ENCODE assay signal across 21 cellular contexts in genomic region chr5:107459637-107460036, GRCh38.
"Had no signal": no experiment of that assay in that cellular context is flagged by ENCODE, and none has a peak within 500 bp of the region (broad histone marks: within the 10 kb centered on the region; RNA-seq: fewer than 3 reads in every experiment).

No MANE protein-coding gene starts in this region.

- DNase-seq: activated B cell treated with CpG ODN at 0.5 μM for 24 hours; activated CD4-positive, alpha-beta T cell treated with anti-CD3 and anti-CD28 coated beads for 36 hours; activated CD4-positive, alpha-beta T cell treated with anti-CD3 and anti-CD28 coated beads, Interleukin-2, amount 50 U/mL, for 4 hours; activated naive CD4-positive, alpha-beta T cell treated with Interleukin-2 at 50 U/mL for 16 hours; activated naive CD8-positive, alpha-beta T cell treated with anti-CD3 and anti-CD28 coated beads for 36 hours; activated T-cell treated with anti-CD3 and anti-CD28 coated beads, Interleukin-2, amount 50 U/mL, for 48 hours; colonic mucosa; heart left ventricle; islet precursor cell; lower lobe of right lung; midbrain; posterior cingulate gyrus; right lobe of liver; small intestine; stimulated activated CD4-positive, alpha-beta T cell treated with anti-CD3 and anti-CD28 coated beads, Interleukin-15, amount 100 ng/mL, for 24 hours; T1000; transverse colon; uterus had no signal

- H3K9me3 Mint-ChIP-seq: activated B cell treated with CpG ODN at 0.5 μM for 24 hours; activated naive CD8-positive, alpha-beta T cell treated with anti-CD3 and anti-CD28 coated beads for 36 hours; central memory CD8-positive, alpha-beta T cell; stimulated activated memory B cell treated with anti-CD40 and anti-IgM and Interleukin-4, amounts not matched to agents 10 μg/mL and 1 μg/mL and 100 μg/mL, for 72 hours had no signal

- H3K27ac Mint-ChIP-seq: activated B cell treated with CpG ODN at 0.5 μM for 24 hours; activated CD4-positive, alpha-beta T cell treated with anti-CD3 and anti-CD28 coated beads for 36 hours; activated naive CD8-positive, alpha-beta T cell treated with anti-CD3 and anti-CD28 coated beads for 36 hours; stimulated activated memory B cell treated with anti-CD40 and anti-IgM and Interleukin-4, amounts not matched to agents 10 μg/mL and 1 μg/mL and 100 μg/mL, for 72 hours had no signal

- ATAC-seq: activated CD4-positive, alpha-beta T cell treated with anti-CD3 and anti-CD28 coated beads for 36 hours; gastroesophageal sphincter; heart left ventricle; lower lobe of right lung; right lobe of liver; stimulated activated memory B cell treated with anti-CD40 and anti-IgM and Interleukin-4, amounts not matched to agents 10 μg/mL and 1 μg/mL and 100 μg/mL, for 72 hours had no signal

- H3K4me3 ChIP-seq: colonic mucosa, gastroesophageal sphincter, heart left ventricle, lower lobe of right lung, right lobe of liver, transverse colon, uterus had no signal

- H3K4me1 Mint-ChIP-seq: activated B cell treated with CpG ODN at 0.5 μM for 24 hours; stimulated activated memory B cell treated with anti-CD40 and anti-IgM and Interleukin-4, amounts not matched to agents 10 μg/mL and 1 μg/mL and 100 μg/mL, for 72 hours had no signal

- H3K36me3 ChIP-seq: colonic mucosa, gastroesophageal sphincter, heart left ventricle, lower lobe of right lung, right lobe of liver, transverse colon, uterus had no signal

- H3K27me3 ChIP-seq: colonic mucosa, gastroesophageal sphincter, heart left ventricle, right lobe of liver, transverse colon, uterus had no signal

- H3K4me3 Mint-ChIP-seq: activated B cell treated with CpG ODN at 0.5 μM for 24 hours; activated CD4-positive, alpha-beta T cell treated with anti-CD3 and anti-CD28 coated beads for 36 hours; activated naive CD8-positive, alpha-beta T cell treated with anti-CD3 and anti-CD28 coated beads for 36 hours; central memory CD8-positive, alpha-beta T cell; stimulated activated memory B cell treated with anti-CD40 and anti-IgM and Interleukin-4, amounts not matched to agents 10 μg/mL and 1 μg/mL and 100 μg/mL, for 72 hours had no signal

- H3K27me3 Mint-ChIP-seq: central memory CD8-positive, alpha-beta T cell; stimulated activated memory B cell treated with anti-CD40 and anti-IgM and Interleukin-4, amounts not matched to agents 10 μg/mL and 1 μg/mL and 100 μg/mL, for 72 hours had no signal

- H3K36me3 Mint-ChIP-seq: activated naive CD8-positive, alpha-beta T cell treated with anti-CD3 and anti-CD28 coated beads for 36 hours; stimulated activated memory B cell treated with anti-CD40 and anti-IgM and Interleukin-4, amounts not matched to agents 10 μg/mL and 1 μg/mL and 100 μg/mL, for 72 hours had no signal

- H3K27ac ChIP-seq: colonic mucosa, gastroesophageal sphincter, heart left ventricle, lower lobe of right lung, right lobe of liver, transverse colon, uterus had no signal

- H3K4me1 ChIP-seq: colonic mucosa, gastroesophageal sphincter, right lobe of liver, uterus had no signal

- H3K9me3 ChIP-seq: colonic mucosa, gastroesophageal sphincter, heart left ventricle, lower lobe of right lung, right lobe of liver, transverse colon, uterus had no signal
